ENCODE assay signal across 8 cellular contexts in genomic region chr16:21540770-21541433, GRCh38. TPM values are rescaled to one million over a fixed set of nuclear protein-coding genes. Genes with fewer than 3 reads are reported as not detected.
DNase-seq lines count a peak whose midpoint lies in the region; ATAC-seq and FAIRE-seq lines count a peak whose summit lies in the region.
"Not testable (repeated sequence)": the region's sequence is repeated elsewhere in the genome, so short reads cannot be mapped to it uniquely, and the experiment has no call there.

No MANE protein-coding gene starts in this region.

- DNase-seq in GM18507 (ENCODE audit: extremely low spot score, insufficient read length, low read depth); small intestine: not testable (repeated sequence)
- peak; percentile 22 for DNase-seq in NCI-H69 (lab: John Stamatoyannopoulos, UW)
- DNase-seq in activated CD8-positive, alpha-beta memory T cell treated with anti-CD3 and anti-CD28 coated beads, Interleukin-2, amount 50 U/mL, for 4 hours: peak; percentile 66
- DNase-seq in stimulated activated naive CD8-positive, alpha-beta T cell treated with anti-CD3 and anti-CD28 coated beads, Interleukin-15, Interleukin-2, amounts not matched to agents 100 U/mL and 50 U/mL, for 24 hours: peak; percentile 68

- H3K4me1 ChIP-seq in small intestine (ENCODE audit: control insufficient read depth in 2 of 2, insufficient read depth in 1 of 2, low read depth in 1 of 2, low read length in 1 of 2): not testable (repeated sequence)

- intact Hi-C loops in dendritic cell treated with granulocyte-macrophage colony-stimulating factor and Interleukin-4, amounts not matched to agents 40 ng/mL and 50 ng/mL, for 4 days (cut with micrococcal nuclease): not testable (repeated sequence)

- not testable (repeated sequence) for H3K9me3 ChIP-seq in small intestine (ENCODE audit: control insufficient read depth, low read depth)

- H3K4me3 Mint-ChIP-seq in dendritic cell treated with granulocyte-macrophage colony-stimulating factor and Interleukin-4, amounts not matched to agents 40 ng/mL and 50 ng/mL, for 4 days: peak overlapping the region; percentile 60

- peak; percentile 43 for ATAC-seq in GM21528 (IDR thresholded peaks at IDR 0.05; ENCODE audit: low FRiP score, unreplicated experiment)
- peak; percentile 78 for ATAC-seq in HG03095 (IDR thresholded peaks at IDR 0.05; ENCODE audit: unreplicated experiment)
- ATAC-seq in stimulated activated naive CD8-positive, alpha-beta T cell treated with anti-CD3 and anti-CD28 coated beads, Interleukin-15, Interleukin-2, amounts not matched to agents 100 U/mL and 50 U/mL, for 24 hours: peak; percentile 98

- peak overlapping the region; percentile 6 to 38 for H3K27ac ChIP-seq in small intestine (ENCODE audit: low read depth in 1 of 2, low read length in 1 of 2)

- peak; percentile 74 for FAIRE-seq in GM18507 (lab: Jason Lieb, UNC)
- not testable (repeated sequence) for FAIRE-seq in small intestine (lab: Jason Lieb, UNC)

- H3K4me3 ChIP-seq in small intestine (ENCODE audit: low read depth in 1 of 2, low read length in 2 of 2): not testable (repeated sequence)

- not testable (repeated sequence) for H3K36me3 ChIP-seq in small intestine (ENCODE audit: control insufficient read depth in 2 of 2, insufficient read depth in 2 of 2, low read length in 2 of 2)

- H3K27me3 Mint-ChIP-seq in dendritic cell treated with granulocyte-macrophage colony-stimulating factor and Interleukin-4, amounts not matched to agents 40 ng/mL and 50 ng/mL, for 4 days: not testable (repeated sequence)

- 57 to 68% (median 67%) methylated on average over 19 to 20 of the region's 21 CpGs for WGBS in small intestine, 3 donors

- H3K36me3 Mint-ChIP-seq in dendritic cell treated with granulocyte-macrophage colony-stimulating factor and Interleukin-4, amounts not matched to agents 40 ng/mL and 50 ng/mL, for 4 days (ENCODE audit: low read depth): not testable (repeated sequence)

- H3K27ac Mint-ChIP-seq in dendritic cell treated with granulocyte-macrophage colony-stimulating factor and Interleukin-4, amounts not matched to agents 40 ng/mL and 50 ng/mL, for 4 days: peak overlapping the region; percentile 79

- H3K9me3 Mint-ChIP-seq in dendritic cell treated with granulocyte-macrophage colony-stimulating factor and Interleukin-4, amounts not matched to agents 40 ng/mL and 50 ng/mL, for 4 days: not testable (repeated sequence)

- H3K4me1 Mint-ChIP-seq in dendritic cell treated with granulocyte-macrophage colony-stimulating factor and Interleukin-4, amounts not matched to agents 40 ng/mL and 50 ng/mL, for 4 days (ENCODE audit: low read depth): peaks cover 58% of the 10 kb centered on the region

- not testable (repeated sequence) for H3K27me3 ChIP-seq in small intestine (ENCODE audit: control insufficient read depth in 2 of 2, insufficient read depth in 2 of 2, low read length in 2 of 2)

RNA-seq across cellular contexts. Expression of gene METTL9, which starts 58.5 kb away (rescaled TPM):
- 10 to 100 TPM; 38.7 to 63.0 (median 59.1) TPM for polyA plus RNA-seq in small intestine

Comparison
In these comparisons a context has a peak if more than half of its experiments do, and no peak if none do; other contexts are left out.
1. ATAC-seq: peak in every context shown above with its lines; median percentile 98 in stimulated activated naive CD8-positive, alpha-beta T cell treated with anti-CD3 and anti-CD28 coated beads, Interleukin-15, Interleukin-2, amounts not matched to agents 100 U/mL and 50 U/mL, for 24 hours; 78 in HG03095; 43 in GM21528.